Comparison of ENCODE assay signal across 13 cellular contexts in the genomic region with DNA sequence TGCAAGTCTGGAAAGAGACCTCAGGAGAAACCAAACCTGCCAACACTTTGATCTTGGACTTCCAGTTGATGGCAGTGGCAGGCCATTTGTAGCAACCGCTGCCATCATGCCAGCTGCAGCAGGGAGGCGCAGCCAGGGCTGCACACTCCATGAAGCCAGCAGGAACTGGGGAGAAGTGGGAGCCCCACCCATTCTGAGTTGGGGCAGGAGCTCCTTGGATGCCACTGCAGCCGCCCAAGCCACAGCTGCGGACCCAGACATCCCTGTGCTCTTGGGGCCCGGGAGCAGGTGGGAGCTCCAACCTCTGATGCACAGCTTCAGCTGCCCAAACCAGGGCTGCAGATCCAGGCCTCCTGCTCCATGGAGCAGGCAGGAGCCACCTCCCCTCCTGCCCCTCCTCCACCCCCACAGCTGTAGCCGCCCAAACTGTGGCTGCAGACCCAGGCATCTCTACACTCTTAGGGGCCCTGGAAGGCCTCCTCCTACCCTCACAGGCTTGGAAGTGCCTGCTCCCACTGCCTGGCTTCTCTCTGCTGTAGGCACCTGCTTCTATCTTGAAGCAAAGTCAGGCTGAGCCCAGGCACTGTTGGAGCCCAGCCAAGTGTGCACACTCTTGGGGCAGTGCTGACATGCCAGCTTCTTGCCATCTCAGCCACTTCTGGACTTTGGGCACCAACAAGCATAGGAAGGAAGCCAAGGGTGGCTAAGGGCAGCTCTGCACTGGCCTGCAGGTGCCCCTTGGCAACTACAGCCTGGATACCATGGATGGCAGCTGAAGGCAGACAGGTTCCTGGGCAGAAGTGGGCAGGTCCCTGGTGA. TPM values are rescaled to one million over a fixed set of nuclear protein-coding genes. Genes with fewer than 3 reads are reported as not detected.
A peak's percentile ranks its signal among the peaks of the same experiment; 100 is the strongest.
DNase-seq lines count a peak whose midpoint lies in the region; ATAC-seq and TF ChIP-seq lines count a peak whose summit lies in the region.
"Had no signal": no experiment of that assay in that cellular context is flagged by ENCODE, and none has a peak within 500 bp of the region (broad histone marks: within the 10 kb centered on the region; RNA-seq: fewer than 3 reads in every experiment).

No MANE protein-coding gene starts in this region.

- TF ChIP-seq RAD21 in liver (IDR thresholded peaks at IDR 0.05) = peak; percentile 43 to 59

- H3K27me3 ChIP-seq in liver (ENCODE audit: control insufficient read depth in 4 of 4, insufficient read depth in 4 of 4, low read length in 3 of 4) = no peaks in the 10 kb centered on the region
- H3K27me3 ChIP-seq: tibial artery had no signal

- H3K27ac ChIP-seq in liver (ENCODE audit: low read depth in 1 of 2, low read length in 2 of 2) = no peak overlapping the region
- H3K27ac ChIP-seq: tibial artery had no signal

- no peaks in the 10 kb centered on the region for H3K36me3 ChIP-seq in liver (ENCODE audit: control insufficient read depth in 4 of 4, insufficient read depth in 3 of 4, low read depth in 1 of 4, low read length in 3 of 4)
- H3K36me3 ChIP-seq: tibial artery had no signal

- in situ Hi-C loops in astrocyte of the spinal cord (cut with HindIII; ENCODE audit: low sequenced_read_pairs) = loop anchor here (25.0 kb wide), 1 partner anchor 292 kb away; no protein-coding TSS in a partner anchor

- H3K36me3 Mint-ChIP-seq in HFFc6 (ENCODE audit: low read depth) = no peaks in the 10 kb centered on the region
- H3K36me3 Mint-ChIP-seq: activated naive CD8-positive, alpha-beta T cell had no signal

- H3K4me3 Mint-ChIP-seq in HFFc6 = no peak overlapping the region
- H3K4me3 Mint-ChIP-seq: activated CD4-positive, alpha-beta memory T cell treated with anti-CD3 and anti-CD28 coated beads, Interleukin-2, amount 10 ng/mL, durations not matched to agents 7 days and 5 days; activated naive CD8-positive, alpha-beta T cell had no signal

- H3K9ac ChIP-seq in liver (ENCODE audit: low read depth in 1 of 2, low read length in 2 of 2) = no peak overlapping the region

- H3K4me1 ChIP-seq in liver (ENCODE audit: control insufficient read depth in 4 of 4, insufficient read depth in 4 of 4, low read length in 3 of 4) = peaks cover 2 to 4% (median 3%) of the 10 kb centered on the region in 4 donors
- H3K4me1 ChIP-seq: tibial artery had no signal

- 92% methylated on average over 6 of the region's 6 CpGs for WGBS in liver

- ATAC-seq in GM21825 (IDR thresholded peaks at IDR 0.05; ENCODE audit: unreplicated experiment) = no peak
- ATAC-seq in HG03159 (IDR thresholded peaks at IDR 0.05; ENCODE audit: unreplicated experiment) = no peak

- no peaks in the 10 kb centered on the region for H3K9me3 Mint-ChIP-seq in HFFc6

- DNase-seq in AG10803 (ENCODE audit: low read depth) = peak; percentile 5
- DNase-seq in HFFc6 = peak; percentile 32
- DNase-seq in astrocyte of the spinal cord (ENCODE audit: low read depth, low spot score) = no peak
- no peak for DNase-seq in KG1 (lab: John Stamatoyannopoulos, UW)
- DNase-seq in activated CD4-positive, alpha-beta T cell treated with anti-CD3 and anti-CD28 coated beads, Interleukin-2, amount 50 U/mL, for 48 hours = no peak
- DNase-seq: activated CD4-positive, alpha-beta memory T cell treated with anti-CD3 and anti-CD28 coated beads, Interleukin-2, amount 10 ng/mL, durations not matched to agents 7 days and 5 days; effector CD8-positive, alpha-beta T cell; stimulated activated CD4-positive, alpha-beta T cell treated with anti-CD3 and anti-CD28 coated beads, Interleukin-4, amount 100 ng/mL, for 24 hours; tibial artery had no signal

- TF ChIP-seq CTCF in AG10803 (conservative IDR thresholded peaks at IDR 0.05; ENCODE audit: low read length) (no peak; the same call in 1 of the 2 replicates), HFFc6 (IDR thresholded peaks at IDR 0.05) (peak; percentile 66), astrocyte of the spinal cord (IDR thresholded peaks at IDR 0.05; ENCODE audit: low read depth, low read length) (peak; percentile 22), liver (IDR thresholded peaks at IDR 0.05; ENCODE audit: low read depth, low read length, missing input control) (peak; percentile 1)

- H3K27me3 Mint-ChIP-seq in HFFc6 (ENCODE audit: insufficient read depth) = peaks cover 9% of the 10 kb centered on the region
- H3K27me3 Mint-ChIP-seq: activated CD4-positive, alpha-beta memory T cell treated with anti-CD3 and anti-CD28 coated beads, Interleukin-2, amount 10 ng/mL, durations not matched to agents 7 days and 5 days; activated naive CD8-positive, alpha-beta T cell had no signal

- no peak overlapping the region for H3K27ac Mint-ChIP-seq in HFFc6
- H3K27ac Mint-ChIP-seq: activated CD4-positive, alpha-beta memory T cell treated with anti-CD3 and anti-CD28 coated beads, Interleukin-2, amount 10 ng/mL, durations not matched to agents 7 days and 5 days; activated naive CD8-positive, alpha-beta T cell had no signal

- peaks cover 8% of the 10 kb centered on the region for H3K4me1 Mint-ChIP-seq in HFFc6 (ENCODE audit: low read depth)

- H3K9me3 ChIP-seq in liver (ENCODE audit: control insufficient read depth in 4 of 4, low read length in 3 of 4) = no peaks in the 10 kb centered on the region
- H3K9me3 ChIP-seq: tibial artery had no signal

- no peak overlapping the region for H3K4me3 ChIP-seq in AG10803 (ENCODE audit: low read length)
- no peak overlapping the region for H3K4me3 ChIP-seq in astrocyte of the spinal cord (ENCODE audit: low read depth, low read length)
- no peak overlapping the region for H3K4me3 ChIP-seq in liver (ENCODE audit: low read depth in 1 of 3, low read length in 3 of 3)
- H3K4me3 ChIP-seq: tibial artery had no signal

TF ChIP-seq in liver, 16 proteins besides CTCF, POLR2A, EP300 and RAD21:
- no peak for TF ChIP-seq JUND (IDR thresholded peaks at IDR 0.05)
- TF ChIP-seq YY1 (IDR thresholded peaks at IDR 0.05) = no peak
- TF ChIP-seq RXRA (IDR thresholded peaks at IDR 0.05) = peak; percentile 10 to 16
- TF ChIP-seq HNF4A (conservative IDR thresholded peaks at IDR 0.05) = peak; percentile 46 to 53
- TF ChIP-seq TAF1 (conservative IDR thresholded peaks at IDR 0.05) = no peak
TF ChIP-seq in liver: peak in this region for 2.

RNA-seq across cellular contexts. Expression of gene DISP1, which starts 20.0 kb away (rescaled TPM):
- total RNA-seq in HFFc6 (2021; fragmentation: NEBNext Ultra II Directional; extraction: Animal tissue kit (Norgen Biotek cat#: 25700)) = 1 to 10 TPM; 2.8 to 4.0 (median 3.7) TPM
- total RNA-seq in liver = 1 to 10 TPM; 2.2 to 4.2 TPM
- polyA plus RNA-seq in liver = 1 to 10 TPM; 1.6 to 2.9 TPM

RNA-seq across cellular contexts. Expression of gene FAM177B, which starts 57.9 kb away (rescaled TPM):
- not detected for total RNA-seq in HFFc6 (2021; fragmentation: NEBNext Ultra II Directional; extraction: Animal tissue kit (Norgen Biotek cat#: 25700))
- total RNA-seq in liver = under 1 TPM in 1 of 2 donors, not detected in 1; 0.17 TPM
- under 1 TPM in 1 of 2 donors, not detected in 1; 0.09 TPM for polyA plus RNA-seq in liver
- total RNA-seq: activated CD4-positive, alpha-beta memory T cell treated with anti-CD3 and anti-CD28 coated beads, Interleukin-2, amount 10 ng/mL, durations not matched to agents 7 days and 5 days had no signal

Comparison
In these comparisons a context has a peak if more than half of its experiments do, and no peak if none do; other contexts are left out.
1. DNase-seq: peak in AG10803 (single experiment) and HFFc6 (single experiment); none in astrocyte of the spinal cord (single experiment), KG1 (single experiment) and activated CD4-positive, alpha-beta T cell treated with anti-CD3 and anti-CD28 coated beads, Interleukin-2, amount 50 U/mL, for 48 hours (0 of 2).